ENCODE assay signal across 10 cellular contexts in the genomic region with DNA sequence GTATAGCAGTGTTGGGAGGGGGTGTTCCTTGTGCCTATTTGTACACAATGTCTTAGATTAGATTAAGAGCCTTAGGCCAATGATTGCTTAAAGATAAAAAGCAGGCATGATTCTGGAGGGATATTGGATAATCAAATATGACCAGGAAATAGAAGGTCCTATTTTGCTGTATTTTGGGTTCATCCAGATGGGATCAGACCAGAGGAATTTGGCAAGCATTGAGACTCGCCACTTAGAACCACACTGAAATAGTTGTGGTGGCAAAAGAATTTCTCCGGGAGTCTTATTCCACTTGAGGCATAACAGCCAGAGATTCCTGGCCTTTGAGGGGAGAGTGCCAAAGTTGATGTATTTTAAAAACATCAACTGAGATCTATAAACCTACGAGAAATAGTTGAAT.
DNase-seq lines count a peak whose midpoint lies in the region; ATAC-seq and TF ChIP-seq lines count a peak whose summit lies in the region.
"Had no signal": no experiment of that assay in that cellular context is flagged by ENCODE, and none has a peak within 500 bp of the region (broad histone marks: within the 10 kb centered on the region; RNA-seq: fewer than 3 reads in every experiment).

No MANE protein-coding gene starts in this region.

- no peak overlapping the region for H3K4me3 ChIP-seq in coronary artery

- peak; percentile 91 for DNase-seq in AG08395 (ENCODE audit: low spot score)
- peak; percentile 98 for DNase-seq in M059J (ENCODE audit: low read depth)
- DNase-seq in coronary artery (ENCODE audit: low spot score): no peak
- no peak for DNase-seq in type B pancreatic cell (ENCODE audit: extremely low spot score, unreplicated experiment)
- DNase-seq: activated CD4-positive, alpha-beta memory T cell treated with anti-CD3 and anti-CD28 coated beads for 36 hours had no signal

- H3K27me3 Mint-ChIP-seq in nephron (ENCODE audit: low read depth) (no peaks in the 10 kb centered on the region), type B pancreatic cell (no peaks in the 10 kb centered on the region)
- H3K27me3 Mint-ChIP-seq: activated CD4-positive, alpha-beta memory T cell treated with anti-CD3 and anti-CD28 coated beads for 36 hours; dendritic cell treated with granulocyte-macrophage colony-stimulating factor and Interleukin-4, amounts not matched to agents 40 ng/mL and 50 ng/mL, for 4 days had no signal

- peaks cover 60% of the 10 kb centered on the region for H3K4me1 Mint-ChIP-seq in nephron
- peaks cover 28% of the 10 kb centered on the region for H3K4me1 Mint-ChIP-seq in type B pancreatic cell (ENCODE audit: unreplicated experiment)

- TF ChIP-seq CTCF in coronary artery (IDR thresholded peaks at IDR 0.05) (no peak), nephron (IDR thresholded peaks at IDR 0.05; ENCODE audit: unreplicated experiment in 3 of 3) (no peak), type B pancreatic cell (conservative IDR thresholded peaks at IDR 0.05) (no peak)

- H3K27ac Mint-ChIP-seq in nephron (peak overlapping the region; percentile 83 to 98 (median 93)), type B pancreatic cell (no peak overlapping the region)
- H3K27ac Mint-ChIP-seq: activated CD4-positive, alpha-beta memory T cell treated with anti-CD3 and anti-CD28 coated beads for 36 hours; dendritic cell treated with granulocyte-macrophage colony-stimulating factor and Interleukin-4, amounts not matched to agents 40 ng/mL and 50 ng/mL, for 4 days had no signal

- peak overlapping the region; percentile 0 to 57 for H3K27ac ChIP-seq in coronary artery

- H3K4me3 Mint-ChIP-seq in nephron (peak overlapping the region in 1 of 3 experiments; percentile 20), type B pancreatic cell (no peak overlapping the region)
- H3K4me3 Mint-ChIP-seq: activated CD4-positive, alpha-beta memory T cell treated with anti-CD3 and anti-CD28 coated beads for 36 hours; dendritic cell treated with granulocyte-macrophage colony-stimulating factor and Interleukin-4, amounts not matched to agents 40 ng/mL and 50 ng/mL, for 4 days had no signal

- ATAC-seq in GM18502 (IDR thresholded peaks at IDR 0.05; ENCODE audit: poor library complexity, unreplicated experiment): no peak
- no peak for ATAC-seq in HG03139 (IDR thresholded peaks at IDR 0.05; ENCODE audit: unreplicated experiment)
- no peak for ATAC-seq in HG03095 (IDR thresholded peaks at IDR 0.05; ENCODE audit: unreplicated experiment)

- H3K9me3 Mint-ChIP-seq in nephron (peaks cover 26% of the 10 kb centered on the region), type B pancreatic cell (peaks cover 27% of the 10 kb centered on the region)

- H3K36me3 Mint-ChIP-seq in nephron (ENCODE audit: low read depth) (peaks cover 21% of the 10 kb centered on the region), type B pancreatic cell (peaks cover 29% of the 10 kb centered on the region)

Comparison
In these comparisons a context has a peak if more than half of its experiments do, and no peak if none do; other contexts are left out.
1. DNase-seq: peak in AG08395 (single experiment) and M059J (single experiment); none in coronary artery (single experiment) and type B pancreatic cell (single experiment).